In the genomic region with DNA sequence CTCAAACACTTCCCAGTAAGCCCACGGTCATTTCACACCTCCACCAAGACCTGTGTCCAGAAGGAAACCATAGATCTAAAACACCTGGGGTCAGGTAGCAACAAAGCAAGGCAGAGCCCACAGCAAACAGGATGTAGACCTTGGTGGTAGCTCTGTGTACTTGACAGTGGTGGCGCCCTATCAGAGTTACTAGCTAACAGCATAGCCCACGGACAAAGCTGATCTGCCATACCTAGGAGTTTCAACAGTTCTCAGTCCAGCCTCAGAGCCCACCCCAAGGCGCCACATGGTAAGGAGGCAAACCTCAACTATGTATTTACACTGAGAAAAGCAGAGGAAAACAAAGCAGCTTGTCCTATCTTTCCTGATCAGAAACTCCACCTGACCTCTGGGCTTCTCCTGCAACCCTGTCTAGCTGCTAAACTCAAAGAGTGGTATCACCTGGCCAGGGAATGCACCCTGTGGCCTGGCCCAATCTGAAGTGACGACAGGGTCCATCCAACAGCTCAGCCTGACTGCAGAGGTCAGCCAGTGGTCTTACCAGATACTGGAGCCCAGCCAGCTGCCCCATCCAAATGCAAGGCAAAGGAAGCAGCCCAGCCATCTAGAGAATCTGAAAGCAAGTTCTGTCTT, we compare ENCODE assay signal across 20 cellular contexts. TPM values are rescaled to one million over a fixed set of nuclear protein-coding genes. Genes with fewer than 3 reads are reported as not detected.
A peak's percentile ranks its signal among the peaks of the same experiment; 100 is the strongest.
DNase-seq lines count a peak whose midpoint lies in the region; ATAC-seq, FAIRE-seq and TF ChIP-seq lines count a peak whose summit lies in the region.
"Had no signal": no experiment of that assay in that cellular context is flagged by ENCODE, and none has a peak within 500 bp of the region (broad histone marks: within the 10 kb centered on the region; RNA-seq: fewer than 3 reads in every experiment).

No MANE protein-coding gene starts in this region.

- peaks cover 5% of the 10 kb centered on the region for H3K36me3 Mint-ChIP-seq in endothelial cell (ENCODE audit: low read depth, unreplicated experiment)
- H3K36me3 Mint-ChIP-seq: CD14-positive monocyte had no signal

- H3K18ac ChIP-seq in mesendoderm (ENCODE audit: low read length), result peak overlapping the region; percentile 31

- TF ChIP-seq RAD21 in HepG2 (CRISPR knock-in tag; IDR thresholded peaks at IDR 0.05), result no peak

- intact Hi-C loops in HepG2 (cut with micrococcal nuclease; ENCODE audit: unreplicated experiment) (no loop called here), right lobe of liver (cut with DNase I) (no loop called here)

- H3K9ac ChIP-seq in HepG2 (ENCODE audit: insufficient read depth, low read depth, low read length) (no peak overlapping the region), mesendoderm (ENCODE audit: low read length) (no peak overlapping the region)
- H3K9ac ChIP-seq: BLaER1 had no signal

- H3K4me3 Mint-ChIP-seq in endothelial cell (ENCODE audit: unreplicated experiment), result no peak overlapping the region
- H3K4me3 Mint-ChIP-seq: CD14-positive monocyte; CD4-positive, alpha-beta memory T cell had no signal

- H3K4me1 ChIP-seq in HepG2 (ENCODE audit: insufficient read depth, low read length), result no peaks in the 10 kb centered on the region
- no peaks in the 10 kb centered on the region for H3K4me1 ChIP-seq in right lobe of liver
- H3K4me1 ChIP-seq in mesendoderm (ENCODE audit: control insufficient read depth, low read depth, low read length), result no peaks in the 10 kb centered on the region
- H3K4me1 ChIP-seq: A549, BLaER1 had no signal

- WGBS in HepG2 (ENCODE audit: low lambda C conversion rate), result 40% methylated on average over 2 of the region's 5 CpGs
- WGBS in right lobe of liver (ENCODE audit: insufficient coverage, low coverage, low lambda C conversion rate, missing lambda C conversion rate), result 71% methylated on average over 2 of the region's 5 CpGs
- no CpG with 5 or more reads among the region's 5 CpGs for WGBS in mesendoderm (ENCODE audit: extremely low coverage, insufficient coverage, low lambda C conversion rate)

- no peak overlapping the region for H2BK120ac ChIP-seq in mesendoderm (ENCODE audit: low read depth, low read length)

- ATAC-seq in HepG2, result peak; percentile 62
- ATAC-seq in right lobe of liver, result no peak
- ATAC-seq: A549 had no signal

- no peak for TF ChIP-seq POLR2A in HepG2 (IDR thresholded peaks at IDR 0.05; ENCODE audit: insufficient read depth in 1 of 2, low read depth in 2 of 2, low read length in 2 of 2)
- no peak for TF ChIP-seq POLR2A in right lobe of liver (IDR thresholded peaks at IDR 0.05)

- H3K9me3 ChIP-seq in HepG2 (ENCODE audit: low read length) (no peaks in the 10 kb centered on the region; the same call in 1 of the 2 replicates), right lobe of liver (no peaks in the 10 kb centered on the region)
- H3K9me3 ChIP-seq: A549 had no signal

- no peak for TF ChIP-seq CTCF in HepG2 (CRISPR knock-in tag; IDR thresholded peaks at IDR 0.05)
- no peak for TF ChIP-seq CTCF in right lobe of liver (IDR thresholded peaks at IDR 0.05)
- no peak for TF ChIP-seq CTCF in endothelial cell (IDR thresholded peaks at IDR 0.05; ENCODE audit: unreplicated experiment)

- FAIRE-seq in HepG2 (lab: Jason Lieb, UNC), result no peak
- FAIRE-seq: A549, GM12892, GM18507 had no signal

- peak overlapping the region; percentile 81 for H3K27ac Mint-ChIP-seq in endothelial cell (ENCODE audit: unreplicated experiment)
- H3K27ac Mint-ChIP-seq: CD14-positive monocyte; CD4-positive, alpha-beta memory T cell had no signal

- H3K27me3 ChIP-seq in HepG2 (ENCODE audit: control insufficient read depth in 1 of 2, insufficient read depth in 2 of 2, low read length in 2 of 2) (no peaks in the 10 kb centered on the region), right lobe of liver (no peaks in the 10 kb centered on the region), mesendoderm (ENCODE audit: insufficient read depth, low read length, poor library complexity) (no peaks in the 10 kb centered on the region)
- H3K27me3 ChIP-seq: BLaER1 had no signal

- H3K4me2 ChIP-seq in HepG2 (ENCODE audit: low read depth, low read length), result no peak overlapping the region
- H3K4me2 ChIP-seq in mesendoderm (ENCODE audit: low read length), result no peak overlapping the region
- H3K4me2 ChIP-seq: A549, BLaER1 had no signal

- no peak overlapping the region for H4K8ac ChIP-seq in mesendoderm (ENCODE audit: low read depth, low read length)

- POLR2A ChIA-PET in HepG2 (lab: Yijun Ruan, JAX), result no interaction called here

- no peak for DNase-seq in HepG2 (ENCODE audit: low spot score)
- DNase-seq in right lobe of liver, result no peak
- no peak for DNase-seq in endothelial cell (ENCODE audit: low spot score)
- peak; percentile 39 for DNase-seq in mesendoderm
- DNase-seq in dermis blood vessel endothelial cell, result no peak
- DNase-seq in activated CD4-positive, CD25-positive, alpha-beta regulatory T cell treated with anti-CD3 and anti-CD28 coated beads, Interleukin-2, amount 50 U/mL, for 72 hours, result no peak
- no peak for DNase-seq in KG1 (lab: John Stamatoyannopoulos, UW)
- DNase-seq: CD4-positive, alpha-beta memory T cell; DMS153; DMS79; GDM1; GOT3; H7 had no signal

- H3K56ac ChIP-seq in mesendoderm (ENCODE audit: low read length), result no peak overlapping the region

- no TSS peak for BruUV-seq in HepG2 (replicated peaks; lab: Mats Ljungman, UMichigan)

- CTCF ChIA-PET in HepG2 (lab: Yijun Ruan, JAX; ENCODE audit: low intra/inter-chr PET ratio, low total read pairs), result no interaction called here

- no peak overlapping the region for H4K5ac ChIP-seq in mesendoderm (ENCODE audit: low read length)

- no peak overlapping the region for H3K23ac ChIP-seq in mesendoderm (ENCODE audit: low read length)

- H3K79me2 ChIP-seq in HepG2 (ENCODE audit: insufficient read depth, low read length) (no peaks in the 10 kb centered on the region), mesendoderm (ENCODE audit: control insufficient read depth, insufficient read depth, low read length) (no peaks in the 10 kb centered on the region)

- in situ Hi-C loops in HepG2 (cut with HindIII; ENCODE audit: extremely low pct_ligation_motif_present, low pct_unique_long_range_greater_than_20kb), result no loop called here

- no peak for TF ChIP-seq EP300 in HepG2 (IDR thresholded peaks at IDR 0.05; ENCODE audit: low read depth in 2 of 2, low read length in 2 of 2)
- no peak for TF ChIP-seq EP300 in HepG2 (CRISPR knock-in tag; IDR thresholded peaks at IDR 0.05; ENCODE audit: borderline replicate concordance)

- H3K36me3 ChIP-seq in HepG2 (replicated peaks in 1 of 2; ENCODE audit: control insufficient read depth in 1 of 2, insufficient read depth in 2 of 2, low read length in 2 of 2) (no peaks in the 10 kb centered on the region), right lobe of liver (no peaks in the 10 kb centered on the region), mesendoderm (ENCODE audit: control insufficient read depth, insufficient read depth, low read length) (no peaks in the 10 kb centered on the region)
- H3K36me3 ChIP-seq: BLaER1 had no signal

- H2BK15ac ChIP-seq in mesendoderm (replicated peaks; ENCODE audit: low read depth), result no peak overlapping the region

- H2AFZ ChIP-seq in HepG2 (ENCODE audit: low read length), result no peak overlapping the region

- H3K27me3 Mint-ChIP-seq in endothelial cell (ENCODE audit: unreplicated experiment), result peaks cover 3% of the 10 kb centered on the region

- H3K27ac ChIP-seq in HepG2 (ENCODE audit: extremely low read length, insufficient read depth, low read length) (no peak overlapping the region), right lobe of liver (no peak overlapping the region), mesendoderm (ENCODE audit: low read depth, low read length) (no peak overlapping the region)
- H3K27ac ChIP-seq: 22Rv1, A549, BLaER1 had no signal

- no peaks in the 10 kb centered on the region for H3K79me1 ChIP-seq in mesendoderm (ENCODE audit: low read length)

- no peak overlapping the region for H3K4ac ChIP-seq in mesendoderm (ENCODE audit: low read depth, low read length)

- no peaks in the 10 kb centered on the region for H4K20me1 ChIP-seq in HepG2 (ENCODE audit: insufficient read depth, low read length)
- H4K20me1 ChIP-seq: BLaER1 had no signal

- H2BK5ac ChIP-seq in mesendoderm (ENCODE audit: low read length), result no peak overlapping the region

- H3K4me3 ChIP-seq in HepG2 (replicated peaks in 1 of 3; ENCODE audit: insufficient read depth in 1 of 3, low read depth in 2 of 3, low read length in 3 of 3) (no peak overlapping the region), right lobe of liver (no peak overlapping the region), mesendoderm (ENCODE audit: low read length) (no peak overlapping the region)
- H3K4me3 ChIP-seq: A549, BLaER1 had no signal

- peaks cover 8% of the 10 kb centered on the region for H3K4me1 Mint-ChIP-seq in endothelial cell (ENCODE audit: unreplicated experiment)
- H3K4me1 Mint-ChIP-seq: CD14-positive monocyte; CD4-positive, alpha-beta memory T cell had no signal

- no peak overlapping the region for H2AK5ac ChIP-seq in mesendoderm (ENCODE audit: low read length)

- H3K9me3 Mint-ChIP-seq in endothelial cell (ENCODE audit: unreplicated experiment), result peaks cover 4% of the 10 kb centered on the region

RNA-seq across cellular contexts. Expression of gene STON2, which starts 46.3 kb away (rescaled TPM):
- total RNA-seq in HepG2 (2016; rRNA removed; fragmentation: Illumina TruSeq; extraction: Trizol) (11.0 and 13.8 TPM in 2 replicates), right lobe of liver (10 to 100 TPM in 3 of 6 experiments, 1 to 10 TPM in 3; 4.9 to 23.7 (median 10.7) TPM), endothelial cell (ENCODE audit: unreplicated experiment) (66.8 TPM), dermis blood vessel endothelial cell (100 and 119 TPM in 2 replicates)
- total RNA-seq in HepG2 (2016; cell fraction: cytosol; rRNA removed; fragmentation: Illumina TruSeq; extraction: Trizol; ENCODE audit: low read depth), result 1.8 and 2.0 TPM in 2 replicates
- 10.5 and 13.2 TPM in 2 replicates for total RNA-seq in HepG2 (2016; cell fraction: insoluble cytoplasmic fraction; rRNA removed; fragmentation: Illumina TruSeq; extraction: Trizol)
- total RNA-seq in HepG2 (2016; cell fraction: membrane; rRNA removed; fragmentation: Illumina TruSeq; extraction: Trizol), result 3.1 and 3.8 TPM in 2 replicates
- 12.7 and 16.5 TPM in 2 replicates for total RNA-seq in HepG2 (2016; cell fraction: nucleus; rRNA removed; fragmentation: Illumina TruSeq; extraction: Trizol)
- polyA plus RNA-seq in HepG2 (2011; rRNA removed), result 2.1 and 2.4 TPM in 2 replicates
- 0.71 and 1.6 TPM in 2 replicates for polyA plus RNA-seq in HepG2 (2011; cell fraction: cytosol; rRNA removed)
- polyA plus RNA-seq in HepG2 (2011; cell fraction: nucleus; rRNA removed), result 2.0 and 3.8 TPM in 2 replicates
- 1.3 and 1.6 TPM in 2 replicates for polyA plus RNA-seq in HepG2 (2012)
- 0.23 and 0.43 TPM in 2 replicates for polyA plus RNA-seq in HepG2 (2016; cell fraction: cytosol; fragmentation: Illumina TruSeq; extraction: Trizol; ENCODE audit: low read depth)
- polyA plus RNA-seq in HepG2 (2016; cell fraction: insoluble cytoplasmic fraction; fragmentation: Illumina TruSeq; extraction: Trizol; ENCODE audit: low read depth), result 2.4 TPM in 2 replicates
- polyA plus RNA-seq in HepG2 (2016; cell fraction: membrane; fragmentation: Illumina TruSeq; extraction: Trizol; ENCODE audit: low read depth), result 0.57 and 0.77 TPM in 2 replicates
- 2.7 and 4.2 TPM in 2 replicates for polyA plus RNA-seq in HepG2 (2016; cell fraction: nucleus; fragmentation: Illumina TruSeq; extraction: Trizol; ENCODE audit: insufficient read depth, low read depth)
- polyA minus RNA-seq in HepG2 (2011; rRNA and poly(A)+ RNA removed; ENCODE audit: low replicate concordance), result 15.1 and 91.4 TPM in 2 replicates
- polyA minus RNA-seq in HepG2 (2011; cell fraction: cytosol; rRNA and poly(A)+ RNA removed), result 6.2 and 6.7 TPM in 2 replicates
- 14.8 and 17.2 TPM in 2 replicates for polyA minus RNA-seq in HepG2 (2011; cell fraction: nucleus; rRNA and poly(A)+ RNA removed)
- 11.3 TPM for polyA plus RNA-seq in mesendoderm (2013, experiment 1 of 2)
- polyA plus RNA-seq in mesendoderm (2013, experiment 2 of 2), result 11.0 TPM
- total RNA-seq: CD4-positive, alpha-beta memory T cell had no signal
- polyA plus RNA-seq: AG04450; CD4-positive, alpha-beta memory T cell had no signal
